In genomic region chr2:102520009-102520408, GRCh38 we compare ENCODE assay signal across 8 cellular contexts. TPM values are rescaled to one million over a fixed set of nuclear protein-coding genes. Genes with fewer than 3 reads are reported as not detected.
A peak's percentile ranks its signal among the peaks of the same experiment; 100 is the strongest.
DNase-seq lines count a peak whose midpoint lies in the region; ATAC-seq, FAIRE-seq and TF ChIP-seq lines count a peak whose summit lies in the region.

No MANE protein-coding gene starts in this region.

- no peak overlapping the region for H3K27ac ChIP-seq in astrocyte (ENCODE audit: low read depth, low read length)
- H3K27ac ChIP-seq in lung (ENCODE audit: low read depth in 1 of 2, low read length in 1 of 2), result no peak overlapping the region

- DNase-seq in activated T-cell treated with anti-CD3 and anti-CD28 coated beads, Interleukin-2, amount 50 U/mL, for 4 hours, result no peak
- no peak for DNase-seq in activated T-cell treated with anti-CD3 and anti-CD28 coated beads for 4 hours
- peak; percentile 61 for DNase-seq in HEK293T (ENCODE audit: extremely low spot score)
- DNase-seq in NCI-H146 treated with DMSO at 0.1 percent for 48 hours (lab: John Stamatoyannopoulos, UW; ENCODE audit: unreplicated experiment), result peak; percentile 2
- no peak for DNase-seq in astrocyte (ENCODE audit: low read depth)
- peak; percentile 31 for DNase-seq in lung (ENCODE audit: low spot score)
- DNase-seq in OCI-M2 (lab: John Stamatoyannopoulos, UW; ENCODE audit: unreplicated experiment), result no peak

- no peak overlapping the region for H3K27ac Mint-ChIP-seq in astrocyte (ENCODE audit: unreplicated experiment)

- H3K4me1 Mint-ChIP-seq in activated T-cell treated with anti-CD3 and anti-CD28 coated beads, Interleukin-2, amount 50 U/mL, for 4 hours (ENCODE audit: low read depth), result peaks cover 3% of the 10 kb centered on the region
- peaks cover 3% of the 10 kb centered on the region for H3K4me1 Mint-ChIP-seq in astrocyte (ENCODE audit: low read depth, unreplicated experiment)

- WGBS in lung, 2 donors, result 31 to 35% methylated on average over 2 of the region's 2 CpGs

- no peaks in the 10 kb centered on the region for H3K79me2 ChIP-seq in astrocyte (ENCODE audit: insufficient read depth, low read length)

- H4K20me1 ChIP-seq in astrocyte (ENCODE audit: insufficient read depth, low read length), result no peaks in the 10 kb centered on the region

- H3K27me3 ChIP-seq in astrocyte (ENCODE audit: insufficient read depth, low read length), result no peaks in the 10 kb centered on the region
- no peaks in the 10 kb centered on the region for H3K27me3 ChIP-seq in lung (ENCODE audit: control insufficient read depth, insufficient read depth)

- POLR2A ChIA-PET in HEK293T (lab: Yijun Ruan, JAX), result no interaction called here

- H3K4me3 Mint-ChIP-seq in activated T-cell treated with anti-CD3 and anti-CD28 coated beads, Interleukin-2, amount 50 U/mL, for 4 hours, result no peak overlapping the region
- H3K4me3 Mint-ChIP-seq in astrocyte (ENCODE audit: unreplicated experiment), result no peak overlapping the region

- H3K36me3 Mint-ChIP-seq in activated T-cell treated with anti-CD3 and anti-CD28 coated beads, Interleukin-2, amount 50 U/mL, for 4 hours (ENCODE audit: insufficient read depth), result no peaks in the 10 kb centered on the region
- no peaks in the 10 kb centered on the region for H3K36me3 Mint-ChIP-seq in astrocyte (ENCODE audit: low read depth, unreplicated experiment)

- H3K4me1 ChIP-seq in astrocyte (ENCODE audit: insufficient read depth, low read length) (no peaks in the 10 kb centered on the region), lung (ENCODE audit: control insufficient read depth in 2 of 2, insufficient read depth in 2 of 2, low read length in 2 of 2) (no peaks in the 10 kb centered on the region)

- CTCF ChIA-PET in HEK293T (lab: Yijun Ruan, JAX), result no interaction called here

- H2AFZ ChIP-seq in astrocyte (ENCODE audit: low read depth, low read length), result no peak overlapping the region

- H3K9me3 Mint-ChIP-seq in activated T-cell treated with anti-CD3 and anti-CD28 coated beads, Interleukin-2, amount 50 U/mL, for 4 hours, result no peaks in the 10 kb centered on the region
- no peaks in the 10 kb centered on the region for H3K9me3 Mint-ChIP-seq in astrocyte (ENCODE audit: unreplicated experiment)

- TF ChIP-seq CTCF in astrocyte (IDR thresholded peaks at IDR 0.05; ENCODE audit: insufficient read depth, low read depth, low read length), result peak; percentile 28
- peak; percentile 13 for TF ChIP-seq CTCF in lung (IDR thresholded peaks at IDR 0.05; ENCODE audit: control extremely low read depth, extremely low read depth)

- H3K4me2 ChIP-seq in astrocyte (ENCODE audit: low read length), result no peak overlapping the region

- H3K27me3 Mint-ChIP-seq in activated T-cell treated with anti-CD3 and anti-CD28 coated beads, Interleukin-2, amount 50 U/mL, for 4 hours (ENCODE audit: low read depth), result peaks cover 2% of the 10 kb centered on the region
- peaks cover 11% of the 10 kb centered on the region for H3K27me3 Mint-ChIP-seq in astrocyte (ENCODE audit: low read depth, unreplicated experiment)

- H3K9me3 ChIP-seq in astrocyte (ENCODE audit: insufficient read depth, low read depth, low read length) (no peaks in the 10 kb centered on the region), lung (ENCODE audit: control insufficient read depth in 2 of 2, insufficient read depth in 1 of 2, low read length in 1 of 2) (no peaks in the 10 kb centered on the region)

- H3K36me3 ChIP-seq in astrocyte (ENCODE audit: insufficient read depth, low read length) (no peaks in the 10 kb centered on the region), lung (ENCODE audit: control insufficient read depth in 2 of 2, insufficient read depth in 2 of 2, low read length in 2 of 2) (no peaks in the 10 kb centered on the region)

- no peak overlapping the region for H3K9ac ChIP-seq in astrocyte (ENCODE audit: low read length)

- no peak for FAIRE-seq in astrocyte (lab: Jason Lieb, UNC)

- ATAC-seq in activated T-cell treated with anti-CD3 and anti-CD28 coated beads, Interleukin-2, amount 50 U/mL, for 4 hours, result peak; percentile 41 to 67
- no peak for ATAC-seq in lung (ENCODE audit: insufficient read depth, low FRiP score)
- ATAC-seq in GM18870 (IDR thresholded peaks at IDR 0.05; ENCODE audit: unreplicated experiment), result no peak

- H3K4me3 ChIP-seq in astrocyte (ENCODE audit: insufficient read depth, low read depth, low read length), result no peak overlapping the region
- no peak overlapping the region for H3K4me3 ChIP-seq in lung

TF ChIP-seq in HEK293T, 16 proteins besides CTCF, POLR2A, EP300 and RAD21:
- no peak for TF ChIP-seq FOXA1 (IDR thresholded peaks at IDR 0.05)
- TF ChIP-seq HDGF (IDR thresholded peaks at IDR 0.05; ENCODE audit: borderline replicate concordance), result no peak
TF ChIP-seq in HEK293T: peak in this region for 0.

RNA-seq across cellular contexts. Expression of gene SLC9A4, which starts 47.0 kb away (rescaled TPM):
- under 1 TPM in 1 of 3 donors, not detected in 2; 0.05 TPM for total RNA-seq in activated T-cell treated with anti-CD3 and anti-CD28 coated beads, Interleukin-2, amount 50 U/mL, for 4 hours
- total RNA-seq in astrocyte (0.07 and 0.09 TPM in 2 replicates), lung (under 1 TPM in 1 of 2 donors, not detected in 1; 0.06 TPM)
- under 1 TPM in 1 of 2 donors, not detected in 1; 0.09 TPM for polyA plus RNA-seq in lung

Comparison
In these comparisons a context has a peak if more than half of its experiments do, and no peak if none do; other contexts are left out.
1. ATAC-seq: peak in activated T-cell treated with anti-CD3 and anti-CD28 coated beads, Interleukin-2, amount 50 U/mL, for 4 hours (2 of 2); none in lung (single experiment) and GM18870 (single experiment).
2. DNase-seq: peak in HEK293T (single experiment), NCI-H146 treated with DMSO at 0.1 percent for 48 hours (single experiment) and lung (single experiment); none in activated T-cell treated with anti-CD3 and anti-CD28 coated beads, Interleukin-2, amount 50 U/mL, for 4 hours (single experiment), activated T-cell treated with anti-CD3 and anti-CD28 coated beads for 4 hours (single experiment), astrocyte (single experiment) and OCI-M2 (single experiment).